Comparison of ENCODE assay signal across 1 cellular context in the genomic region with DNA sequence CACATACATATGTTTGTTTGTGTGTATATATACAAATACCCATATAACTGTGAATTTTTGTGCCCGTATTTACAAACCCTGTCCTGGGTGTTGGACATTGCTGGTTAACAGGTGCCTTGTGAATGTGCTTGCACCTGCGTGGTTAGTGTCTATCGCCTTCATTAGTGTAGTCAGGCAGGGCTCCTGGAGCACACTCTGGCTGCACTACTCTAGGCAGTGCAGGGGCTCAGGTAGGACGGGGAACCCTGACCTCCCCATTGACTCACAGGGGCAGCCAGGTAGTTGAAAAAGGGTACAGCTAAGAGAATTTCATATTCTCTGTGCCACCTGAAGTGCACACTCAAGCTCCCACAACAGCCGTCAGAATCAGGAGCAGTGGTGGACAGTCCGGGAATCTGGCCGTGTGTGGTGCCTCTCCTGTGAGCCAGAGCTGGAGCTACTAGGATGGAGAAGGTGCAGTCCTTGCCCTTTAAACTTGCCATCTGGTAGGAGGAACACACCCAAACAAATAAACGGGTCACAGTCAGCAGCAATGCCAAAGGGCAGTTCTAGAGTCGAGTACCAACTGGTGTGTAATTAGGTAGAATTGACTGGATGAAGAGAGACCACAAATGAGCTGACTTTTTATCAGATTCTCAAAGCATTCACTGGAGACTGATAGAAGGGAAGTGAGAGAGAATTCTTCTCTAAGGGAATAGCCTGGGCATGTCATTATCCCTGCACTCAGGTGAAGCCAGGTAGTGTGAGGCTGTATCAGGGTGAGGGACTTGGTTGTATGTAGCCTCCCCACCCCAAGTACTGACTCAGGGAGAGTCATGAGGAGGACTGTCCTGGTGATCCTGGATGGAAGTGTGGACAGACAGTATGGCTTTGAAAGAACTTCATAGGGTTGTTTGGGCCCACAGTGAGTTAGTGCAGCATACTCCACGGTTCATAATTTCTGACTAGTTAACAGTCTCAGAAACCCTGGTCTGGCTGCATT.
TF ChIP-seq lines count a peak whose summit lies in the region.

No MANE protein-coding gene starts in this region.

TF ChIP-seq in GM23338, 12 proteins besides CTCF, POLR2A, EP300 and RAD21:
- TF ChIP-seq, protein P1, sequence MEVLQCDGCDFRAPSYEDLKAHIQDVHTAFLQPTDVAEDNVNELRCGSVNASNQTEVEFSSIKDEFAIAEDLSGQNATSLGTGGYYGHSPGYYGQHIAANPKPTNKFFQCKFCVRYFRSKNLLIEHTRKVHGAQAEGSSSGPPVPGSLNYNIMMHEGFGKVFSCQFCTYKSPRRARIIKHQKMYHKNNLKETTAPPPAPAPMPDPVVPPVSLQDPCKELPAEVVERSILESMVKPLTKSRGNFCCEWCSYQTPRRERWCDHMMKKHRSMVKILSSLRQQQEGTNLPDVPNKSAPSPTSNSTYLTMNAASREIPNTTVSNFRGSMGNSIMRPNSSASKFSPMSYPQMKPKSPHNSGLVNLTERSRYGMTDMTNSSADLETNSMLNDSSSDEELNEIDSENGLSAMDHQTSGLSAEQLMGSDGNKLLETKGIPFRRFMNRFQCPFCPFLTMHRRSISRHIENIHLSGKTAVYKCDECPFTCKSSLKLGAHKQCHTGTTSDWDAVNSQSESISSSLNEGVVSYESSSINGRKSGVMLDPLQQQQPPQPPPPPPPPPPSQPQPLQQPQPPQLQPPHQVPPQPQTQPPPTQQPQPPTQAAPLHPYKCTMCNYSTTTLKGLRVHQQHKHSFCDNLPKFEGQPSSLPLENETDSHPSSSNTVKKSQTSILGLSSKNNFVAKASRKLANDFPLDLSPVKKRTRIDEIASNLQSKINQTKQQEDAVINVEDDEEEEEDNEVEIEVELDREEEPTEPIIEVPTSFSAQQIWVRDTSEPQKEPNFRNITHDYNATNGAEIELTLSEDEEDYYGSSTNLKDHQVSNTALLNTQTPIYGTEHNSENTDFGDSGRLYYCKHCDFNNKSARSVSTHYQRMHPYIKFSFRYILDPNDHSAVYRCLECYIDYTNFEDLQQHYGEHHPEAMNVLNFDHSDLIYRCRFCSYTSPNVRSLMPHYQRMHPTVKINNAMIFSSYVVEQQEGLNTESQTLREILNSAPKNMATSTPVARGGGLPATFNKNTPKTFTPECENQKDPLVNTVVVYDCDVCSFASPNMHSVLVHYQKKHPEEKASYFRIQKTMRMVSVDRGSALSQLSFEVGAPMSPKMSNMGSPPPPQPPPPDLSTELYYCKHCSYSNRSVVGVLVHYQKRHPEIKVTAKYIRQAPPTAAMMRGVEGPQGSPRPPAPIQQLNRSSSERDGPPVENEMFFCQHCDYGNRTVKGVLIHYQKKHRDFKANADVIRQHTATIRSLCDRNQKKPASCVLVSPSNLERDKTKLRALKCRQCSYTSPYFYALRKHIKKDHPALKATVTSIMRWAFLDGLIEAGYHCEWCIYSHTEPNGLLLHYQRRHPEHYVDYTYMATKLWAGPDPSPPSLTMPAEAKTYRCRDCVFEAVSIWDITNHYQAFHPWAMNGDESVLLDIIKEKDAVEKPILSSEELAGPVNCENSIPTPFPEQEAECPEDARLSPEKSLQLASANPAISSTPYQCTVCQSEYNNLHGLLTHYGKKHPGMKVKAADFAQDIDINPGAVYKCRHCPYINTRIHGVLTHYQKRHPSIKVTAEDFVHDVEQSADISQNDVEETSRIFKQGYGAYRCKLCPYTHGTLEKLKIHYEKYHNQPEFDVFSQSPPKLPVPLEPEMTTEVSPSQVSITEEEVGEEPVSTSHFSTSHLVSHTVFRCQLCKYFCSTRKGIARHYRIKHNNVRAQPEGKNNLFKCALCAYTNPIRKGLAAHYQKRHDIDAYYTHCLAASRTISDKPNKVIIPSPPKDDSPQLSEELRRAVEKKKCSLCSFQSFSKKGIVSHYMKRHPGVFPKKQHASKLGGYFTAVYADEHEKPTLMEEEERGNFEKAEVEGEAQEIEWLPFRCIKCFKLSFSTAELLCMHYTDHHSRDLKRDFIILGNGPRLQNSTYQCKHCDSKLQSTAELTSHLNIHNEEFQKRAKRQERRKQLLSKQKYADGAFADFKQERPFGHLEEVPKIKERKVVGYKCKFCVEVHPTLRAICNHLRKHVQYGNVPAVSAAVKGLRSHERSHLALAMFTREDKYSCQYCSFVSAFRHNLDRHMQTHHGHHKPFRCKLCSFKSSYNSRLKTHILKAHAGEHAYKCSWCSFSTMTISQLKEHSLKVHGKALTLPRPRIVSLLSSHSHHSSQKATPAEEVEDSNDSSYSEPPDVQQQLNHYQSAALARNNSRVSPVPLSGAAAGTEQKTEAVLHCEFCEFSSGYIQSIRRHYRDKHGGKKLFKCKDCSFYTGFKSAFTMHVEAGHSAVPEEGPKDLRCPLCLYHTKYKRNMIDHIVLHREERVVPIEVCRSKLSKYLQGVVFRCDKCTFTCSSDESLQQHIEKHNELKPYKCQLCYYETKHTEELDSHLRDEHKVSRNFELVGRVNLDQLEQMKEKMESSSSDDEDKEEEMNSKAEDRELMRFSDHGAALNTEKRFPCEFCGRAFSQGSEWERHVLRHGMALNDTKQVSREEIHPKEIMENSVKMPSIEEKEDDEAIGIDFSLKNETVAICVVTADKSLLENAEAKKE (CRISPR knock-in tag; IDR thresholded peaks at IDR 0.05): no peak
- no peak for TF ChIP-seq EZH2phosphoT487 (IDR thresholded peaks at IDR 0.05; ENCODE audit: unreplicated experiment)
- no peak for TF ChIP-seq ZNF331 (CRISPR knock-in tag; IDR thresholded peaks at IDR 0.05; ENCODE audit: low read depth)
- no peak for TF ChIP-seq NANOG (IDR thresholded peaks at IDR 0.05; ENCODE audit: borderline replicate concordance)
- TF ChIP-seq JUNB (IDR thresholded peaks at IDR 0.05; ENCODE audit: unreplicated experiment): no peak
- TF ChIP-seq, protein P2, sequence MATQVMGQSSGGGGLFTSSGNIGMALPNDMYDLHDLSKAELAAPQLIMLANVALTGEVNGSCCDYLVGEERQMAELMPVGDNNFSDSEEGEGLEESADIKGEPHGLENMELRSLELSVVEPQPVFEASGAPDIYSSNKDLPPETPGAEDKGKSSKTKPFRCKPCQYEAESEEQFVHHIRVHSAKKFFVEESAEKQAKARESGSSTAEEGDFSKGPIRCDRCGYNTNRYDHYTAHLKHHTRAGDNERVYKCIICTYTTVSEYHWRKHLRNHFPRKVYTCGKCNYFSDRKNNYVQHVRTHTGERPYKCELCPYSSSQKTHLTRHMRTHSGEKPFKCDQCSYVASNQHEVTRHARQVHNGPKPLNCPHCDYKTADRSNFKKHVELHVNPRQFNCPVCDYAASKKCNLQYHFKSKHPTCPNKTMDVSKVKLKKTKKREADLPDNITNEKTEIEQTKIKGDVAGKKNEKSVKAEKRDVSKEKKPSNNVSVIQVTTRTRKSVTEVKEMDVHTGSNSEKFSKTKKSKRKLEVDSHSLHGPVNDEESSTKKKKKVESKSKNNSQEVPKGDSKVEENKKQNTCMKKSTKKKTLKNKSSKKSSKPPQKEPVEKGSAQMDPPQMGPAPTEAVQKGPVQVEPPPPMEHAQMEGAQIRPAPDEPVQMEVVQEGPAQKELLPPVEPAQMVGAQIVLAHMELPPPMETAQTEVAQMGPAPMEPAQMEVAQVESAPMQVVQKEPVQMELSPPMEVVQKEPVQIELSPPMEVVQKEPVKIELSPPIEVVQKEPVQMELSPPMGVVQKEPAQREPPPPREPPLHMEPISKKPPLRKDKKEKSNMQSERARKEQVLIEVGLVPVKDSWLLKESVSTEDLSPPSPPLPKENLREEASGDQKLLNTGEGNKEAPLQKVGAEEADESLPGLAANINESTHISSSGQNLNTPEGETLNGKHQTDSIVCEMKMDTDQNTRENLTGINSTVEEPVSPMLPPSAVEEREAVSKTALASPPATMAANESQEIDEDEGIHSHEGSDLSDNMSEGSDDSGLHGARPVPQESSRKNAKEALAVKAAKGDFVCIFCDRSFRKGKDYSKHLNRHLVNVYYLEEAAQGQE (IDR thresholded peaks at IDR 0.05; ENCODE audit: unreplicated experiment): no peak
- no peak for TF ChIP-seq POLR2AphosphoS5 (IDR thresholded peaks at IDR 0.05; ENCODE audit: low read depth)
- TF ChIP-seq CREB1 (CRISPR knock-in tag; IDR thresholded peaks at IDR 0.05; ENCODE audit: low read depth): no peak
- no peak for TF ChIP-seq STAT1 (IDR thresholded peaks at IDR 0.05; ENCODE audit: unreplicated experiment)
- TF ChIP-seq, protein P3, sequence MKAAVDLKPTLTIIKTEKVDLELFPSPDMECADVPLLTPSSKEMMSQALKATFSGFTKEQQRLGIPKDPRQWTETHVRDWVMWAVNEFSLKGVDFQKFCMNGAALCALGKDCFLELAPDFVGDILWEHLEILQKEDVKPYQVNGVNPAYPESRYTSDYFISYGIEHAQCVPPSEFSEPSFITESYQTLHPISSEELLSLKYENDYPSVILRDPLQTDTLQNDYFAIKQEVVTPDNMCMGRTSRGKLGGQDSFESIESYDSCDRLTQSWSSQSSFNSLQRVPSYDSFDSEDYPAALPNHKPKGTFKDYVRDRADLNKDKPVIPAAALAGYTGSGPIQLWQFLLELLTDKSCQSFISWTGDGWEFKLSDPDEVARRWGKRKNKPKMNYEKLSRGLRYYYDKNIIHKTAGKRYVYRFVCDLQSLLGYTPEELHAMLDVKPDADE (IDR thresholded peaks at IDR 0.05): no peak
- no peak for TF ChIP-seq EZH2 (IDR thresholded peaks at IDR 0.05; ENCODE audit: low read depth, unreplicated experiment)
- TF ChIP-seq ZNF114 (CRISPR knock-in tag; IDR thresholded peaks at IDR 0.05): no peak
TF ChIP-seq in GM23338: peak in this region for 0.
